18 cellular contexts compared by ENCODE assay signal in genomic region chr12:90510948-90511347, GRCh38.
DNase-seq lines count a peak whose midpoint lies in the region; ATAC-seq, FAIRE-seq and TF ChIP-seq lines count a peak whose summit lies in the region.
"Had no signal": no experiment of that assay in that cellular context is flagged by ENCODE, and none has a peak within 500 bp of the region (broad histone marks: within the 10 kb centered on the region; RNA-seq: fewer than 3 reads in every experiment).

No MANE protein-coding gene starts in this region.

- intact Hi-C loops in Calu3 (cut with micrococcal nuclease; ENCODE audit: unreplicated experiment): no loop called here

- H3K27ac Mint-ChIP-seq in Calu3 (ENCODE audit: unreplicated experiment): no peak overlapping the region
- H3K27ac Mint-ChIP-seq: effector memory CD8-positive, alpha-beta T cell; immature natural killer cell; natural killer cell treated with Interleukin-12 subunit alpha and Interleukin-12 subunit beta and Interleukin-15 and Interleukin-18, amount 100 ng/mL, for 72 hours had no signal

- DNase-seq in EL (peak; percentile 55), LHCN-M2 (ENCODE audit: low read depth) (peak; percentile 74), bronchial epithelial cell (ENCODE audit: low read depth) (peak; percentile 77), kidney tubule cell (ENCODE audit: low spot score) (peak; percentile 59), Calu3 (no peak), SHP77 treated with DMSO at 0.1 percent for 48 hours (lab: John Stamatoyannopoulos, UW) (no peak)
- DNase-seq: activated CD8-positive, alpha-beta memory T cell treated with anti-CD3 and anti-CD28 coated beads, Interleukin-2, amount 50 U/mL, for 4 hours; activated naive CD4-positive, alpha-beta T cell treated with Interleukin-2 at 50 U/mL for 16 hours; DMS79; effector memory CD8-positive, alpha-beta T cell; glutamatergic neuron; immature natural killer cell; stimulated activated CD4-positive, alpha-beta T cell treated with anti-CD3 and anti-CD28 coated beads, Interleukin-1b, Interleukin-23, amount 100 ng/mL, for 48 hours had no signal

- no peak for TF ChIP-seq CTCF in bronchial epithelial cell (IDR thresholded peaks at IDR 0.05; ENCODE audit: insufficient read depth, low read length, severe bottlenecking)
- TF ChIP-seq CTCF in Calu3 (IDR thresholded peaks at IDR 0.05; ENCODE audit: unreplicated experiment): no peak

- H3K4me1 Mint-ChIP-seq in Calu3 (ENCODE audit: low read depth, unreplicated experiment): no peaks in the 10 kb centered on the region
- H3K4me1 Mint-ChIP-seq: immature natural killer cell had no signal

- no peaks in the 10 kb centered on the region for H3K36me3 ChIP-seq in bronchial epithelial cell (ENCODE audit: control insufficient read depth, insufficient read depth, low read length)
- H3K36me3 ChIP-seq: BLaER1 treated with 17β-estradiol and CSF1 and Interleukin-3, amounts not matched to agents 10 nM and 100 nM; cardiac muscle cell; right atrium auricular region had no signal

- H3K27me3 Mint-ChIP-seq in Calu3 (ENCODE audit: unreplicated experiment): no peaks in the 10 kb centered on the region
- H3K27me3 Mint-ChIP-seq: effector memory CD8-positive, alpha-beta T cell; natural killer cell treated with Interleukin-12 subunit alpha and Interleukin-12 subunit beta and Interleukin-15 and Interleukin-18, amount 100 ng/mL, for 72 hours had no signal

- no peak overlapping the region for H3K4me3 Mint-ChIP-seq in Calu3 (ENCODE audit: low read depth, unreplicated experiment)
- H3K4me3 Mint-ChIP-seq: effector memory CD8-positive, alpha-beta T cell; immature natural killer cell; natural killer cell treated with Interleukin-12 subunit alpha and Interleukin-12 subunit beta and Interleukin-15 and Interleukin-18, amount 100 ng/mL, for 72 hours had no signal

- BruUV-seq in Calu3 (replicated peaks; lab: Mats Ljungman, UMichigan): no TSS peak

- no peak for ATAC-seq in GM19455 (IDR thresholded peaks at IDR 0.05; ENCODE audit: unreplicated experiment)
- ATAC-seq: effector memory CD8-positive, alpha-beta T cell; natural killer cell treated with Interleukin-12 subunit alpha and Interleukin-12 subunit beta and Interleukin-15 and Interleukin-18, amount 100 ng/mL, for 72 hours had no signal

- no peaks in the 10 kb centered on the region for H3K27me3 ChIP-seq in bronchial epithelial cell (ENCODE audit: control insufficient read depth, insufficient read depth, low read length)
- H3K27me3 ChIP-seq: BLaER1 treated with 17β-estradiol and CSF1 and Interleukin-3, amounts not matched to agents 10 nM and 100 nM; cardiac muscle cell; right atrium auricular region had no signal

- H3K36me3 Mint-ChIP-seq in Calu3 (ENCODE audit: insufficient read depth, unreplicated experiment): no peaks in the 10 kb centered on the region
- H3K36me3 Mint-ChIP-seq: immature natural killer cell; natural killer cell treated with Interleukin-12 subunit alpha and Interleukin-12 subunit beta and Interleukin-15 and Interleukin-18, amount 100 ng/mL, for 72 hours had no signal

- H3K4me3 ChIP-seq in bronchial epithelial cell (ENCODE audit: low read depth, low read length): no peak overlapping the region
- H3K4me3 ChIP-seq: BLaER1 treated with 17β-estradiol and CSF1 and Interleukin-3, amounts not matched to agents 10 nM and 100 nM; cardiac muscle cell; right atrium auricular region had no signal

- peaks cover 18% of the 10 kb centered on the region for H3K9me3 Mint-ChIP-seq in Calu3 (ENCODE audit: low read depth, unreplicated experiment)
- H3K9me3 Mint-ChIP-seq: effector memory CD8-positive, alpha-beta T cell had no signal

- no peak for FAIRE-seq in bronchial epithelial cell (lab: Jason Lieb, UNC)

- CTCF ChIA-PET in Calu3 (lab: Charles Lee): no interaction called here

Comparison
In these comparisons a context has a peak if more than half of its experiments do, and no peak if none do; other contexts are left out.
1. DNase-seq: peak in EL (single experiment), LHCN-M2 (single experiment), bronchial epithelial cell (single experiment) and kidney tubule cell (single experiment); none in Calu3 (single experiment) and SHP77 treated with DMSO at 0.1 percent for 48 hours (single experiment).